Comparison of ENCODE assay signal across 18 cellular contexts in genomic region chr4:31043382-31044062, GRCh38.
"Had no signal": no experiment of that assay in that cellular context is flagged by ENCODE, and none has a peak within 500 bp of the region (broad histone marks: within the 10 kb centered on the region; RNA-seq: fewer than 3 reads in every experiment).

No MANE protein-coding gene starts in this region.

- H3K4me3 ChIP-seq: esophagus muscularis mucosa, heart right ventricle, testis had no signal

- H3K36me3 ChIP-seq: brain microvascular endothelial cell, esophagus muscularis mucosa, heart right ventricle had no signal

- H3K4me1 Mint-ChIP-seq: activated CD4-positive, alpha-beta memory T cell treated with anti-CD3 and anti-CD28 coated beads, Interleukin-2, amount 10 ng/mL, durations not matched to agents 7 days and 5 days; activated CD4-positive, alpha-beta T cell treated with anti-CD3 and anti-CD28 coated beads for 36 hours; stimulated activated naive CD8-positive, alpha-beta T cell treated with anti-CD3 and anti-CD28 coated beads, Interleukin-15, amount 100 ng/mL, for 72 hours had no signal

- DNase-seq: activated CD4-positive, alpha-beta memory T cell treated with anti-CD3 and anti-CD28 coated beads, Interleukin-2, amount 10 ng/mL, durations not matched to agents 7 days and 5 days; activated CD4-positive, alpha-beta T cell treated with anti-CD3 and anti-CD28 coated beads for 36 hours; activated gamma-delta T cell; activated T-cell treated with anti-CD3 and anti-CD28 coated beads, Interleukin-2, amount 50 U/mL, for 48 hours; brain microvascular endothelial cell; dermis blood vessel endothelial cell; foreskin melanocyte; heart right ventricle; kidney glomerular epithelial cell; retina; stimulated activated CD4-positive, alpha-beta T cell treated with anti-CD3 and anti-CD28 coated beads, Interleukin-15, amount 100 ng/mL, for 24 hours; stimulated activated CD4-positive, alpha-beta T cell treated with anti-CD3 and anti-CD28 coated beads, Interleukin-4, amount 100 ng/mL, for 24 hours; stimulated activated naive CD8-positive, alpha-beta T cell treated with anti-CD3 and anti-CD28 coated beads, Interleukin-15, amount 100 ng/mL, for 72 hours; T1000; testis had no signal

- H3K27me3 Mint-ChIP-seq: activated CD4-positive, alpha-beta memory T cell treated with anti-CD3 and anti-CD28 coated beads, Interleukin-2, amount 10 ng/mL, durations not matched to agents 7 days and 5 days; activated CD4-positive, alpha-beta T cell treated with anti-CD3 and anti-CD28 coated beads for 36 hours; activated naive CD8-positive, alpha-beta T cell; stimulated activated naive CD8-positive, alpha-beta T cell treated with anti-CD3 and anti-CD28 coated beads, Interleukin-15, amount 100 ng/mL, for 72 hours had no signal

- H3K9me3 ChIP-seq: esophagus muscularis mucosa, heart right ventricle, testis had no signal

- H2AFZ ChIP-seq: parathyroid adenoma had no signal

- H3K9ac ChIP-seq: parathyroid adenoma had no signal

- H3K27ac ChIP-seq: brain microvascular endothelial cell, esophagus muscularis mucosa, heart right ventricle, parathyroid adenoma, testis had no signal

- H3K9me3 Mint-ChIP-seq: stimulated activated naive CD8-positive, alpha-beta T cell treated with anti-CD3 and anti-CD28 coated beads, Interleukin-15, amount 100 ng/mL, for 72 hours had no signal

- H3K27ac Mint-ChIP-seq: activated CD4-positive, alpha-beta memory T cell treated with anti-CD3 and anti-CD28 coated beads, Interleukin-2, amount 10 ng/mL, durations not matched to agents 7 days and 5 days; activated CD4-positive, alpha-beta T cell treated with anti-CD3 and anti-CD28 coated beads for 36 hours; activated naive CD8-positive, alpha-beta T cell; stimulated activated naive CD8-positive, alpha-beta T cell treated with anti-CD3 and anti-CD28 coated beads, Interleukin-15, amount 100 ng/mL, for 72 hours had no signal

- H3K27me3 ChIP-seq: brain microvascular endothelial cell, esophagus muscularis mucosa, heart right ventricle, testis had no signal

- H3K4me1 ChIP-seq: parathyroid adenoma, testis had no signal

- H3K36me3 Mint-ChIP-seq: activated naive CD8-positive, alpha-beta T cell had no signal

- H3K4me3 Mint-ChIP-seq: activated CD4-positive, alpha-beta memory T cell treated with anti-CD3 and anti-CD28 coated beads, Interleukin-2, amount 10 ng/mL, durations not matched to agents 7 days and 5 days; activated CD4-positive, alpha-beta T cell treated with anti-CD3 and anti-CD28 coated beads for 36 hours; activated naive CD8-positive, alpha-beta T cell; stimulated activated naive CD8-positive, alpha-beta T cell treated with anti-CD3 and anti-CD28 coated beads, Interleukin-15, amount 100 ng/mL, for 72 hours had no signal
